ENCODE assay signal across 11 cellular contexts in genomic region chr5:111929261-111929660, GRCh38.
"Had no signal": no experiment of that assay in that cellular context is flagged by ENCODE, and none has a peak within 500 bp of the region (broad histone marks: within the 10 kb centered on the region; RNA-seq: fewer than 3 reads in every experiment).

No MANE protein-coding gene starts in this region.

- H3K27ac ChIP-seq: gastrocnemius medialis, parathyroid adenoma had no signal

- H2AFZ ChIP-seq: parathyroid adenoma had no signal

- ATAC-seq: gastrocnemius medialis; naive thymus-derived CD4-positive, alpha-beta T cell; stimulated activated naive CD8-positive, alpha-beta T cell treated with anti-CD3 and anti-CD28 coated beads, Interleukin-15, Interleukin-2, amounts not matched to agents 100 U/mL and 50 U/mL, for 24 hours had no signal

- DNase-seq: activated B cell treated with CpG ODN at 0.5 μM for 24 hours; activated CD4-positive, alpha-beta T cell treated with anti-CD3 and anti-CD28 coated beads for 48 hours; activated CD8-positive, alpha-beta memory T cell treated with anti-CD3 and anti-CD28 coated beads, Interleukin-2, amount 50 U/mL, for 48 hours; activated gamma-delta T cell treated with Interleukin-2 at 50 U/mL for 16 hours; gastrocnemius medialis; heart right ventricle; naive thymus-derived CD4-positive, alpha-beta T cell; stimulated activated naive CD8-positive, alpha-beta T cell treated with anti-CD3 and anti-CD28 coated beads, Interleukin-15, Interleukin-2, amounts not matched to agents 100 U/mL and 50 U/mL, for 24 hours; T-helper 2 cell had no signal

- H3K27me3 ChIP-seq: gastrocnemius medialis, heart right ventricle had no signal

- H3K4me3 ChIP-seq: gastrocnemius medialis, heart right ventricle, skin epidermis had no signal

- H3K9ac ChIP-seq: parathyroid adenoma had no signal

- H3K4me1 ChIP-seq: parathyroid adenoma had no signal

- H3K79me2 ChIP-seq: parathyroid adenoma had no signal

- H3K9me3 ChIP-seq: gastrocnemius medialis had no signal

- H3K36me3 ChIP-seq: gastrocnemius medialis, heart right ventricle had no signal
